31 cellular contexts compared by ENCODE assay signal in the genomic region with DNA sequence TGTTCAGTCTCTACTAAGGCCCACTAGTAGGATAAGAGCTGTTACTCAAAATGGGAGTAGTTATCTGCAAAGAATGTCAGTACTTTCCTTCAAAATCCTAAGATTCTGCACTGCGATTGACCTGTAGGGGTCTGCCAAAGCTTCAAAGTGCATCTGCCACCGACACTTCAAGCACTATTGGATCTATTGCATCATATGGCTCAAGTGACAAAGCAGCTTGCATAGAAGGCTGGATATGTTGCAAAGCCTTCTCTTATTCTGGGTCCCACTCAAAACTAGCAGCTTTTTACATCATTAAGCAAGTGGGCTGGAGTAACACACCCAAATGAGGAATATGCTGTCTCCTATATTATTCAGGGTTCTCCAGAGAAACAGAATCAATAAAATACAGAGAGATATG.
"Had no signal": no experiment of that assay in that cellular context is flagged by ENCODE, and none has a peak within 500 bp of the region (broad histone marks: within the 10 kb centered on the region; RNA-seq: fewer than 3 reads in every experiment).

No MANE protein-coding gene starts in this region.

- ATAC-seq: activated CD4-positive, alpha-beta T cell treated with anti-CD3 and anti-CD28 coated beads for 36 hours; activated CD8-positive, alpha-beta memory T cell treated with anti-CD3 and anti-CD28 coated beads, Interleukin-2, amount 10 ng/mL, durations not matched to agents 7 days and 5 days; activated CD8-positive, alpha-beta T cell treated with anti-CD3 and anti-CD28 coated beads, Interleukin-2, amount 10 ng/mL, durations not matched to agents 7 days and 5 days; activated naive CD4-positive, alpha-beta T cell treated with anti-CD3 and anti-CD28 coated beads, Interleukin-2, amount 50 U/mL, for 72 hours had no signal

- H3K27ac Mint-ChIP-seq: activated CD4-positive, alpha-beta memory T cell treated with anti-CD3 and anti-CD28 coated beads for 36 hours; activated CD4-positive, alpha-beta T cell treated with anti-CD3 and anti-CD28 coated beads for 36 hours; activated CD4-positive, alpha-beta T cell treated with anti-CD3 and anti-CD28 coated beads, Interleukin-2, amount 10 ng/mL, durations not matched to agents 24 days and 14 days; activated CD8-positive, alpha-beta memory T cell treated with anti-CD3 and anti-CD28 coated beads, Interleukin-2, amount 10 ng/mL, durations not matched to agents 7 days and 5 days; activated CD8-positive, alpha-beta T cell treated with anti-CD3 and anti-CD28 coated beads, Interleukin-2, amount 10 ng/mL, durations not matched to agents 7 days and 5 days; activated naive CD4-positive, alpha-beta T cell treated with anti-CD3 and anti-CD28 coated beads, Interleukin-2, amount 10 ng/mL, durations not matched to agents 7 days and 5 days; activated naive CD4-positive, alpha-beta T cell treated with anti-CD3 and anti-CD28 coated beads, Interleukin-2, amount 50 U/mL, for 72 hours; activated naive CD8-positive, alpha-beta T cell treated with anti-CD3 and anti-CD28 coated beads, Interleukin-2, amount 10 ng/mL, durations not matched to agents 7 days and 5 days; activated T-helper 1 cell treated with anti-CD3 and anti-CD28 coated beads, Interleukin-12 subunit alpha, Interleukin-12 subunit beta, Interleukin-2, Interleukin-4 antibody, amounts not matched to agents 30 ng/mL and 10 ng/mL and 1 ng/mL, durations not matched to agents 14 hours and 24 hours and 36 hours; activated T-helper 2 cell treated with anti-CD3 and anti-CD28 coated beads, Interferon-gamma antibody, Interleukin-2, Interleukin-4, amounts not matched to agents 10 μg/mL and 5 μg/mL and 100 μg/mL, durations not matched to agents 14 hours and 24 hours and 36 hours; T-helper 2 cell treated with Interferon-gamma antibody and Interleukin-4, amounts not matched to agents 5 μg/mL and 100 μg/mL, for 36 hours had no signal

- H3K4me3 Mint-ChIP-seq: activated CD4-positive, alpha-beta memory T cell treated with anti-CD3 and anti-CD28 coated beads for 36 hours; activated CD4-positive, alpha-beta T cell treated with anti-CD3 and anti-CD28 coated beads for 36 hours; activated CD4-positive, alpha-beta T cell treated with anti-CD3 and anti-CD28 coated beads, Interleukin-2, amount 10 ng/mL, durations not matched to agents 24 days and 14 days; activated CD8-positive, alpha-beta memory T cell treated with anti-CD3 and anti-CD28 coated beads, Interleukin-2, amount 10 ng/mL, durations not matched to agents 7 days and 5 days; activated CD8-positive, alpha-beta T cell treated with anti-CD3 and anti-CD28 coated beads, Interleukin-2, amount 10 ng/mL, durations not matched to agents 7 days and 5 days; activated naive CD4-positive, alpha-beta T cell treated with anti-CD3 and anti-CD28 coated beads, Interleukin-2, amount 10 ng/mL, durations not matched to agents 7 days and 5 days; activated naive CD8-positive, alpha-beta T cell treated with anti-CD3 and anti-CD28 coated beads, Interleukin-2, amount 10 ng/mL, durations not matched to agents 7 days and 5 days; activated T-helper 1 cell treated with anti-CD3 and anti-CD28 coated beads, Interleukin-12 subunit alpha, Interleukin-12 subunit beta, Interleukin-2, Interleukin-4 antibody, amounts not matched to agents 30 ng/mL and 10 ng/mL and 1 ng/mL, durations not matched to agents 14 hours and 24 hours and 36 hours; brain; T-helper 2 cell treated with Interferon-gamma antibody and Interleukin-4, amounts not matched to agents 5 μg/mL and 100 μg/mL, for 36 hours had no signal

- H3K4me1 Mint-ChIP-seq: activated CD4-positive, alpha-beta T cell treated with anti-CD3 and anti-CD28 coated beads for 36 hours; activated CD4-positive, alpha-beta T cell treated with anti-CD3 and anti-CD28 coated beads, Interleukin-2, amount 10 ng/mL, durations not matched to agents 24 days and 14 days; activated CD8-positive, alpha-beta memory T cell treated with anti-CD3 and anti-CD28 coated beads, Interleukin-2, amount 10 ng/mL, durations not matched to agents 7 days and 5 days; activated naive CD4-positive, alpha-beta T cell treated with anti-CD3 and anti-CD28 coated beads, Interleukin-2, amount 10 ng/mL, durations not matched to agents 7 days and 5 days; activated naive CD8-positive, alpha-beta T cell treated with anti-CD3 and anti-CD28 coated beads, Interleukin-2, amount 10 ng/mL, durations not matched to agents 7 days and 5 days; brain had no signal

- H3K27me3 Mint-ChIP-seq: activated CD4-positive, alpha-beta memory T cell treated with anti-CD3 and anti-CD28 coated beads for 36 hours; activated CD4-positive, alpha-beta T cell treated with anti-CD3 and anti-CD28 coated beads for 36 hours; activated naive CD4-positive, alpha-beta T cell treated with anti-CD3 and anti-CD28 coated beads, Interleukin-2, amount 10 ng/mL, durations not matched to agents 7 days and 5 days had no signal

- H3K36me3 Mint-ChIP-seq: activated CD4-positive, alpha-beta memory T cell treated with anti-CD3 and anti-CD28 coated beads for 36 hours; activated CD8-positive, alpha-beta memory T cell treated with anti-CD3 and anti-CD28 coated beads, Interleukin-2, amount 10 ng/mL, durations not matched to agents 7 days and 5 days; activated naive CD4-positive, alpha-beta T cell treated with anti-CD3 and anti-CD28 coated beads, Interleukin-2, amount 10 ng/mL, durations not matched to agents 7 days and 5 days; activated naive CD8-positive, alpha-beta T cell treated with anti-CD3 and anti-CD28 coated beads, Interleukin-2, amount 10 ng/mL, durations not matched to agents 7 days and 5 days; brain had no signal

- H3K27ac ChIP-seq: ascending aorta, breast epithelium, cardiac muscle cell, colonic mucosa, epithelial cell of prostate, esophagus squamous epithelium had no signal

- H3K9me3 Mint-ChIP-seq: activated naive CD4-positive, alpha-beta T cell treated with anti-CD3 and anti-CD28 coated beads, Interleukin-2, amount 10 ng/mL, durations not matched to agents 7 days and 5 days; activated naive CD8-positive, alpha-beta T cell treated with anti-CD3 and anti-CD28 coated beads, Interleukin-2, amount 10 ng/mL, durations not matched to agents 7 days and 5 days; activated T-helper 1 cell treated with anti-CD3 and anti-CD28 coated beads, Interleukin-12 subunit alpha, Interleukin-12 subunit beta, Interleukin-2, Interleukin-4 antibody, amounts not matched to agents 30 ng/mL and 10 ng/mL and 1 ng/mL, durations not matched to agents 14 hours and 24 hours and 36 hours; activated T-helper 2 cell treated with anti-CD3 and anti-CD28 coated beads, Interferon-gamma antibody, Interleukin-2, Interleukin-4, amounts not matched to agents 10 μg/mL and 5 μg/mL and 100 μg/mL, durations not matched to agents 14 hours and 24 hours and 36 hours; T-helper 2 cell treated with Interferon-gamma antibody and Interleukin-4, amounts not matched to agents 5 μg/mL and 100 μg/mL, for 36 hours had no signal

- DNase-seq: activated CD4-positive, alpha-beta memory T cell treated with anti-CD3 and anti-CD28 coated beads for 36 hours; activated CD4-positive, alpha-beta T cell treated with anti-CD3 and anti-CD28 coated beads for 36 hours; activated CD4-positive, alpha-beta T cell treated with anti-CD3 and anti-CD28 coated beads, Interleukin-2, amount 10 ng/mL, durations not matched to agents 24 days and 14 days; activated CD4-positive, CD25-positive, alpha-beta regulatory T cell; activated CD4-positive, CD25-positive, alpha-beta regulatory T cell treated with anti-CD3 and anti-CD28 coated beads, Interleukin-2, amount 50 U/mL, for 72 hours; activated CD8-positive, alpha-beta memory T cell treated with anti-CD3 and anti-CD28 coated beads, Interleukin-2, amount 10 ng/mL, durations not matched to agents 7 days and 5 days; activated CD8-positive, alpha-beta memory T cell treated with anti-CD3 and anti-CD28 coated beads, Interleukin-2, amount 50 U/mL, for 4 hours; activated CD8-positive, alpha-beta T cell treated with anti-CD3 and anti-CD28 coated beads, Interleukin-2, amount 10 ng/mL, durations not matched to agents 7 days and 5 days; activated effector memory CD4-positive, alpha-beta T cell treated with anti-CD3 and anti-CD28 coated beads, Interleukin-2, amount 50 U/mL, for 16 hours; activated naive CD4-positive, alpha-beta T cell treated with anti-CD3 and anti-CD28 coated beads, Interleukin-2, amount 10 ng/mL, durations not matched to agents 7 days and 5 days; activated naive CD8-positive, alpha-beta T cell treated with anti-CD3 and anti-CD28 coated beads, Interleukin-2, amount 10 ng/mL, durations not matched to agents 7 days and 5 days; activated T-cell treated with anti-CD3 and anti-CD28 coated beads, Interleukin-2, amount 50 U/mL, for 1 hour; activated T-cell treated with anti-CD3 and anti-CD28 coated beads, Interleukin-2, amount 50 U/mL, for 48 hours; central memory CD4-positive, alpha-beta T cell; cerebellar nuclear complex; colonic mucosa; effector CD8-positive, alpha-beta T cell; esophagus squamous epithelium; foreskin fibroblast; head of caudate nucleus; hippocampal formation; T1000 had no signal
